26 cellular contexts compared by ENCODE assay signal in genomic region chr2:161843936-161844335, GRCh38.
"Had no signal": no experiment of that assay in that cellular context is flagged by ENCODE, and none has a peak within 500 bp of the region (broad histone marks: within the 10 kb centered on the region; RNA-seq: fewer than 3 reads in every experiment).

No MANE protein-coding gene starts in this region.

- H3K4me3 ChIP-seq: breast epithelium, esophagus muscularis mucosa, heart left ventricle, pancreas, psoas muscle, suprapubic skin, tibial artery, upper lobe of right lung had no signal

- ATAC-seq: activated CD4-positive, alpha-beta T cell treated with anti-CD3 and anti-CD28 coated beads for 36 hours; activated CD8-positive, alpha-beta memory T cell treated with anti-CD3 and anti-CD28 coated beads, Interleukin-2, amount 10 ng/mL, durations not matched to agents 7 days and 5 days; activated CD8-positive, alpha-beta T cell treated with anti-CD3 and anti-CD28 coated beads, Interleukin-2, amount 10 ng/mL, durations not matched to agents 7 days and 5 days; activated naive CD4-positive, alpha-beta T cell treated with anti-CD3 and anti-CD28 coated beads, Interleukin-2, amount 50 U/mL, for 72 hours; activated T-cell treated with anti-CD3 and anti-CD28 coated beads, Interleukin-2, amount 50 U/mL, for 72 hours; foreskin keratinocyte; heart left ventricle; naive thymus-derived CD8-positive, alpha-beta T cell; psoas muscle; stimulated activated naive B cell treated with anti-CD40 and anti-IgM and Interleukin-4, amounts not matched to agents 10 μg/mL and 1 μg/mL and 100 μg/mL, for 72 hours; upper lobe of right lung had no signal

- DNase-seq: activated CD4-positive, alpha-beta T cell treated with anti-CD3 and anti-CD28 coated beads for 36 hours; activated CD4-positive, CD25-positive, alpha-beta regulatory T cell; activated CD8-positive, alpha-beta memory T cell treated with anti-CD3 and anti-CD28 coated beads, Interleukin-2, amount 10 ng/mL, durations not matched to agents 7 days and 5 days; activated CD8-positive, alpha-beta T cell treated with anti-CD3 and anti-CD28 coated beads, Interleukin-2, amount 10 ng/mL, durations not matched to agents 7 days and 5 days; activated naive CD4-positive, alpha-beta T cell; activated T-cell treated with anti-CD3 and anti-CD28 coated beads, Interleukin-2, amount 50 U/mL, for 72 hours; central memory CD4-positive, alpha-beta T cell; foreskin keratinocyte; heart left ventricle; hypothalamus; immature natural killer cell; kidney; left colon; naive thymus-derived CD8-positive, alpha-beta T cell; nucleus accumbens; pancreas; psoas muscle; stimulated activated CD4-positive, alpha-beta T cell treated with anti-CD3 and anti-CD28 coated beads, Interleukin-15, amount 100 ng/mL, for 24 hours; stimulated activated CD4-positive, alpha-beta T cell treated with anti-CD3 and anti-CD28 coated beads, Interleukin-2, amount 100 ng/mL, for 24 hours; stimulated activated naive B cell treated with anti-CD40 and anti-IgM and Interleukin-4, amounts not matched to agents 10 μg/mL and 1 μg/mL and 100 μg/mL, for 72 hours; tibial artery; upper lobe of right lung had no signal

- H3K4me1 ChIP-seq: breast epithelium, esophagus muscularis mucosa, foreskin keratinocyte, heart left ventricle, pancreas, psoas muscle, suprapubic skin, tibial artery, upper lobe of right lung had no signal

- H3K27ac ChIP-seq: breast epithelium, esophagus muscularis mucosa, foreskin keratinocyte, heart left ventricle, pancreas, psoas muscle, suprapubic skin, tibial artery, upper lobe of right lung had no signal

- H3K9me3 ChIP-seq: pancreas, psoas muscle, suprapubic skin, upper lobe of right lung had no signal

- H3K27me3 ChIP-seq: breast epithelium, esophagus muscularis mucosa, pancreas, suprapubic skin, tibial artery, upper lobe of right lung had no signal

- H3K36me3 ChIP-seq: breast epithelium, esophagus muscularis mucosa, heart left ventricle, pancreas, suprapubic skin, tibial artery, upper lobe of right lung had no signal
